Comparison of ENCODE assay signal across 1 cellular context in genomic region chr4:67575889-67576329, GRCh38.
TF ChIP-seq lines count a peak whose summit lies in the region.

No MANE protein-coding gene starts in this region.

TF ChIP-seq in GM23338, 12 proteins besides CTCF, POLR2A, EP300 and RAD21 (continued from another document):
- TF ChIP-seq ETS1 (IDR thresholded peaks at IDR 0.05) = no peak
- no peak for TF ChIP-seq CREB1 (CRISPR knock-in tag; IDR thresholded peaks at IDR 0.05; ENCODE audit: low read depth)
- TF ChIP-seq EZH2 (IDR thresholded peaks at IDR 0.05; ENCODE audit: low read depth, unreplicated experiment) = no peak
- TF ChIP-seq EZH2phosphoT487 (IDR thresholded peaks at IDR 0.05; ENCODE audit: unreplicated experiment) = no peak
- no peak for TF ChIP-seq ZNF331 (CRISPR knock-in tag; IDR thresholded peaks at IDR 0.05; ENCODE audit: low read depth)
- no peak for TF ChIP-seq ZNF114 (CRISPR knock-in tag; IDR thresholded peaks at IDR 0.05)
- TF ChIP-seq ZNF462 (CRISPR knock-in tag; IDR thresholded peaks at IDR 0.05) = no peak
- no peak for TF ChIP-seq POLR2AphosphoS5 (IDR thresholded peaks at IDR 0.05; ENCODE audit: low read depth)
